ENCODE assay signal across 1 cellular context in the genomic region with DNA sequence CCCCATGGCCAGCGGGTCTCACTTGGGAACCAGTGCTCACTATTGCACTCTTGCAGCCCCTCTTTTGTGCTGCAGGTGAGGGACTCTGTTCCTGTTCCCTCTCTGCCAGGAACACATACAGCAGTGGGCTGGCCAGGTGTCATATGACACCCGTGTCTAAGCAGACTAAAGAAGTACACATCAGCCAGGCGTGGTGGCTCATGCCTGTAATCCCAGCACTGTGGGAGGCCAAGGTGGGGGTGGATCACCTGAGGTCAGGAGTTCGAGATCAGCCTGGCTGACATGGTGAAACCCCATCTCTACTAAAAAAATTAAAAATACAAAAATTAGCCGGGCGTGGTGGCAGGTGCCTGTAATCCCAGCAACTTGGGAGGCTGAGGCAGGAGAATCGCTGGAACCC. TPM values are rescaled to one million over a fixed set of nuclear protein-coding genes. Genes with fewer than 3 reads are reported as not detected.
"Had no signal": no experiment of that assay in that cellular context is flagged by ENCODE, and none has a peak within 500 bp of the region (broad histone marks: within the 10 kb centered on the region; RNA-seq: fewer than 3 reads in every experiment).

No MANE protein-coding gene starts in this region.

RNA-seq across cellular contexts. Expression of gene TGM2, which starts 57.2 kb away (rescaled TPM):
- total RNA-seq: activated CD8-positive, alpha-beta T cell treated with anti-CD3 and anti-CD28 coated beads for 36 hours had no signal
